ENCODE assay signal across 7 cellular contexts in genomic region chr5:167311340-167311739, GRCh38.
"Had no signal": no experiment of that assay in that cellular context is flagged by ENCODE, and none has a peak within 500 bp of the region (broad histone marks: within the 10 kb centered on the region; RNA-seq: fewer than 3 reads in every experiment).

No MANE protein-coding gene starts in this region.

- ATAC-seq: GM12878 had no signal

- FAIRE-seq: GM12878, GM12891, GM12892, GM18507, GM19239 had no signal

- H3K4me3 ChIP-seq: GM12878 had no signal

- DNase-seq: GDM1, GF-D8 had no signal
